Comparison of ENCODE assay signal across 21 cellular contexts in genomic region chr1:236520445-236521005, GRCh38.
"Had no signal": no experiment of that assay in that cellular context is flagged by ENCODE, and none has a peak within 500 bp of the region (broad histone marks: within the 10 kb centered on the region; RNA-seq: fewer than 3 reads in every experiment).

No MANE protein-coding gene starts in this region.

- H3K36me3 ChIP-seq: right atrium auricular region, suprapubic skin, thyroid gland had no signal

- H3K9me3 Mint-ChIP-seq: endodermal cell, memory B cell, nephron progenitor cell had no signal

- H3K36me3 Mint-ChIP-seq: memory B cell, type B pancreatic cell had no signal

- H3K27ac ChIP-seq: heart right ventricle, sigmoid colon, suprapubic skin, thyroid gland had no signal

- DNase-seq: effector CD4-positive, alpha-beta T cell; endodermal cell; erythroblast; foreskin melanocyte; heart right ventricle; islet precursor cell; midbrain; naive thymus-derived CD4-positive, alpha-beta T cell; nephron progenitor cell; posterior cingulate gyrus; sigmoid colon; small intestine; stimulated activated CD4-positive, alpha-beta T cell treated with anti-CD3 and anti-CD28 coated beads, Interleukin-2, amount 100 ng/mL, for 48 hours; stimulated activated naive CD4-positive, alpha-beta T cell treated with Interleukin-2 at 50 U/mL for 16 hours; thyroid gland had no signal

- H3K9me3 ChIP-seq: heart right ventricle, right atrium auricular region, sigmoid colon, suprapubic skin, thyroid gland had no signal

- H3K27ac Mint-ChIP-seq: endodermal cell, memory B cell, nephron progenitor cell had no signal

- H3K4me3 Mint-ChIP-seq: endodermal cell, memory B cell, nephron progenitor cell had no signal

- H3K4me3 ChIP-seq: coronary artery, heart right ventricle, right atrium auricular region, sigmoid colon, suprapubic skin, thyroid gland had no signal

- ATAC-seq: heart right ventricle; left lobe of liver; naive thymus-derived CD4-positive, alpha-beta T cell had no signal

- H3K27me3 ChIP-seq: heart right ventricle, right atrium auricular region, sigmoid colon, suprapubic skin, thyroid gland had no signal

- H3K27me3 Mint-ChIP-seq: type B pancreatic cell had no signal
